8 cellular contexts compared by ENCODE assay signal in the genomic region with DNA sequence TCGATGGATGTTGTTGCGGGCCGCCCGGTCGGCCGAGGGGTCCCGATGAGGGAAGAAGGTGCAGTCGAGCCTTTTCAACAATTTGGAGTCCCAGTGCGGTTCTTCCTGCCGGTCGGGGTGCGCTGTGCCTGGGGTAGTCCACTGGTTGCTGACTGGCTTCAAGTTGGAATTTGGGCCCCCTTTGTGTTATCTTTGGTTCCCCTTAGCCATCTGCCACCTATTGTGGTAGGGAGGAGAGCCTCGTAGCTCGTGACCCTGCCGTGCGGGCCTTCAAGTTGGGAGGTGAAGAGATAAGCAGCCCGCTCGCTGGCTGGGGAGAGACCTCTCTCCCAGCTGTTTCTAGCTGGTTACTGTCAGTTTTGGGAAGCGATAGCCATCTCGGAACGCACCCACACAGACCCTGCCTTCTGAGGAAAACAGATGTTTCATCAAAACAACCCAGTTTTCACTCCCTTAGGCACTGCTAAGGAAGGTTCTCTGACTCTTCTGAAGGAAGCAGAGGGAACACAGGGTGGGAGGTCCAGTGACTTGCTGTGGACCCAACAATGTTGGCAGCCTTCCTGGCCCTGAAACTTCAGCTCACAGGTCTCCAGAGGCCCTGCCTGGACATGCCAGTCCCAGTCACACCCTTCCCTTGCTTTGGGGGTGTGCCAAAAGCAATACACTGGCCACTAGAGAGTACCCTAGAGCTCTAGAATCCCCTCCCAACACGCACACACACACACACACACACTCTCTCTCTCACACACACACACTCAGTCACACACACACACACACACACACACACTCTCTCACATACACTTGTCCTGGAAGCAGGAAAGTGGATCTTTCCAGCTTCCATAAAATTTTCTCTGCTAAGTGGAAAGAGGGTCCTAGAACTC. TPM values are rescaled to one million over a fixed set of nuclear protein-coding genes. Genes with fewer than 3 reads are reported as not detected.
DNase-seq lines count a peak whose midpoint lies in the region; ATAC-seq, FAIRE-seq and TF ChIP-seq lines count a peak whose summit lies in the region.

No MANE protein-coding gene starts in this region.

- intact Hi-C loops in Caco-2 (cut with micrococcal nuclease; ENCODE audit: unreplicated experiment) (no loop called here), K562 (cut with micrococcal nuclease) (loop anchor here (1.0 kb wide), 1 partner anchor 21 kb away; no protein-coding TSS in a partner anchor), psoas muscle (cut with DNase I) (loop anchor here in 1 of 2 donors (1.0 kb wide), 1 partner anchor 16 kb away; no protein-coding TSS in a partner anchor)

- 2% methylated on average over 22 of the region's 22 CpGs for WGBS in K562 (ENCODE audit: insufficient coverage, low coverage, missing lambda C conversion rate)
- WGBS in psoas muscle, 3 donors: 0 to 1% (median 0%) methylated on average over 22 of the region's 22 CpGs

- H3K36me3 Mint-ChIP-seq in Caco-2 (ENCODE audit: insufficient read depth, unreplicated experiment): peaks cover 18% of the 10 kb centered on the region

- peaks cover 1% of the 10 kb centered on the region for H3K9me1 ChIP-seq in K562 (ENCODE audit: control insufficient read depth, insufficient read depth, low read length)

- H3K4me3 ChIP-seq in Caco-2 (ENCODE audit: low read depth, low read length) (peak overlapping the region; percentile 70), RWPE2 (ENCODE audit: severe bottlenecking) (peak overlapping the region; percentile 83), K562 (peak overlapping the region; percentile 69), psoas muscle (peak overlapping the region; percentile 93)

- H3K27me3 ChIP-seq in Caco-2 (replicated peaks; ENCODE audit: control insufficient read depth, insufficient read depth, low read length): no peaks in the 10 kb centered on the region
- no peaks in the 10 kb centered on the region for H3K27me3 ChIP-seq in RWPE2 (ENCODE audit: insufficient read depth, poor library complexity, severe bottlenecking)
- no peaks in the 10 kb centered on the region for H3K27me3 ChIP-seq in K562 (ENCODE audit: control insufficient read depth in 2 of 2, insufficient read depth in 2 of 2, low read length in 2 of 2)
- no peaks in the 10 kb centered on the region for H3K27me3 ChIP-seq in psoas muscle (ENCODE audit: insufficient read depth in 3 of 3, low read length in 2 of 3)

- H4K20me1 ChIP-seq in K562 (replicated peaks; ENCODE audit: control insufficient read depth, insufficient read depth, low read length): peaks cover 32% of the 10 kb centered on the region

- no peak overlapping the region for H3K27ac Mint-ChIP-seq in Caco-2 (ENCODE audit: unreplicated experiment)

- FAIRE-seq in K562 (lab: Jason Lieb, UNC): peak; percentile 78

- no peaks in the 10 kb centered on the region for H3K9me3 Mint-ChIP-seq in Caco-2 (ENCODE audit: unreplicated experiment)

- H3K9me3 ChIP-seq in Caco-2 (no peaks in the 10 kb centered on the region), RWPE2 (ENCODE audit: severe bottlenecking) (no peaks in the 10 kb centered on the region), K562 (replicated peaks; ENCODE audit: control insufficient read depth, insufficient read depth, low read depth, low read length) (no peaks in the 10 kb centered on the region), psoas muscle (no peaks in the 10 kb centered on the region)

- H3K4me1 ChIP-seq in Caco-2 (peaks cover 25% of the 10 kb centered on the region), RWPE2 (ENCODE audit: insufficient read depth, poor library complexity, severe bottlenecking) (peaks cover 20% of the 10 kb centered on the region), K562 (replicated peaks in 1 of 2; ENCODE audit: control insufficient read depth in 2 of 2, insufficient read depth in 2 of 2, low read length in 2 of 2) (peaks cover 53 to 64% of the 10 kb centered on the region in 2 experiments), psoas muscle (peaks cover 27% of the 10 kb centered on the region)

- no peak for TF ChIP-seq POLR2A in K562 (conservative IDR thresholded peaks at IDR 0.05)

- peak overlapping the region; percentile 85 for H2AFZ ChIP-seq in K562 (ENCODE audit: low read depth, low read length)

- no peak for TF ChIP-seq CTCF in Caco-2 (IDR thresholded peaks at IDR 0.05; ENCODE audit: insufficient read depth in 1 of 2, low read depth in 1 of 2, low read length in 1 of 2, severe bottlenecking in 1 of 2, unreplicated experiment in 1 of 2)
- peak; percentile 56 for TF ChIP-seq CTCF in RWPE2 (IDR thresholded peaks at IDR 0.05; ENCODE audit: poor library complexity, severe bottlenecking)
- TF ChIP-seq CTCF in K562 (IDR thresholded peaks at IDR 0.05 in 2 of 3, conservative IDR thresholded peaks at IDR 0.05 in 1 of 3; ENCODE audit: insufficient read depth in 2 of 3, low read depth in 1 of 3, low read length in 3 of 3): peak; percentile 25 to 42 (median 27); a peak in 4 of 6 replicates
- TF ChIP-seq CTCF in psoas muscle (IDR thresholded peaks at IDR 0.05): no peak

- peak; percentile 81 for TF ChIP-seq EP300 in K562 (IDR thresholded peaks at IDR 0.05; ENCODE audit: low read length)

- DNase-seq in Caco-2 (peak in 1 of 2 experiments; percentile 42), HS-5 (ENCODE audit: low read depth) (peak; percentile 19), RWPE2 (ENCODE audit: low spot score) (peak; percentile 94), K562 (ENCODE audit: extremely low read depth in 1 of 4, low spot score in 3 of 4) (peak; percentile 86 to 94 (median 90)), hippocampal formation (lab: John Stamatoyannopoulos, UW) (peak; percentile 63 to 69), psoas muscle (peak; percentile 85 to 94)

- H3K4me2 ChIP-seq in K562 (ENCODE audit: insufficient read depth, low read length): peak overlapping the region; percentile 84

- no peaks in the 10 kb centered on the region for H3K27me3 Mint-ChIP-seq in Caco-2 (ENCODE audit: insufficient read depth, unreplicated experiment)

- peak; percentile 65 for ATAC-seq in RWPE2 (ENCODE audit: low read depth)
- peak; percentile 66 for ATAC-seq in K562
- ATAC-seq in psoas muscle: peak; percentile 49 to 68 (median 64)
- no peak for ATAC-seq in GM21526 (IDR thresholded peaks at IDR 0.05; ENCODE audit: low FRiP score, unreplicated experiment)
- ATAC-seq in GM19395 (IDR thresholded peaks at IDR 0.05; ENCODE audit: unreplicated experiment): no peak

- H3K27ac ChIP-seq in RWPE2 (ENCODE audit: poor library complexity, severe bottlenecking) (peak overlapping the region; percentile 72), K562 (ENCODE audit: extremely low read depth, low read depth, low read length) (peak overlapping the region; percentile 87), psoas muscle (peak overlapping the region; percentile 98)

- peaks cover 9% of the 10 kb centered on the region for H3K36me3 ChIP-seq in Caco-2 (ENCODE audit: control insufficient read depth, insufficient read depth, low read length)
- H3K36me3 ChIP-seq in RWPE2 (ENCODE audit: low read depth): peaks cover 21% of the 10 kb centered on the region
- H3K36me3 ChIP-seq in K562 (ENCODE audit: control insufficient read depth, insufficient read depth, low read length): peaks cover 11% of the 10 kb centered on the region
- H3K36me3 ChIP-seq in psoas muscle (ENCODE audit: insufficient read depth in 1 of 2, low read depth in 1 of 2): peaks cover 0 to 29% of the 10 kb centered on the region in 2 donors

- H3K4me1 Mint-ChIP-seq in Caco-2 (ENCODE audit: low read depth, unreplicated experiment): peaks cover 27% of the 10 kb centered on the region

- TF ChIP-seq RAD21 in K562 (CRISPR knock-in tag; conservative IDR thresholded peaks at IDR 0.05 in 1 of 2, IDR thresholded peaks at IDR 0.05 in 1 of 2): peak; percentile 19 to 44; a peak in 3 of 4 replicates

- H3K79me2 ChIP-seq in K562 (ENCODE audit: control insufficient read depth, insufficient read depth, low read length): peaks cover 26% of the 10 kb centered on the region; the same call in 2 of the 3 replicates

- H3K4me3 Mint-ChIP-seq in Caco-2 (ENCODE audit: unreplicated experiment): peak overlapping the region; percentile 65

- POLR2A ChIA-PET in Caco-2 (lab: Charles Lee) (interaction anchor here (0.9 to 2.5 kb wide), 4 partner anchors 10 to 21 kb away, joined by 3 to 57 read pairs (median 5); no protein-coding TSS in a partner anchor), K562 (lab: Yijun Ruan, JAX) (interaction anchor here (0.5 to 9.3 kb wide), 15 partner anchors 10 to 1188 kb away, joined by 3 to 117 read pairs (median 5); no protein-coding TSS in a partner anchor)

- H3K9ac ChIP-seq in K562 (ENCODE audit: insufficient read depth in 1 of 2, low read depth in 2 of 2, low read length in 2 of 2): peak overlapping the region; percentile 84 to 93

- BruUV-seq in Caco-2 (replicated peaks; lab: Mats Ljungman, UMichigan) (TSS peak; percentile 24), K562 (replicated peaks; lab: Mats Ljungman, UMichigan) (TSS peak; percentile 45)

- in situ Hi-C loops in K562 (cut with MboI): no loop called here

- CTCF ChIA-PET in Caco-2 (lab: Charles Lee): interaction anchor here (0.8 to 2.4 kb wide), 3 partner anchors 21 to 35 kb away, joined by 3 to 19 read pairs (median 3); no protein-coding TSS in a partner anchor
- CTCF ChIA-PET in K562 (lab: Yijun Ruan, JAX; ENCODE audit: low intra/inter-chr PET ratio): interaction anchor here (0.7 kb wide), 1 partner anchor 32 kb away, joined by 3 read pairs; no protein-coding TSS in a partner anchor

RNA-seq across cellular contexts. Expression of a gene that starts 1.0 kb away (rescaled TPM):
- total RNA-seq in Caco-2 (2022) (21.2 and 21.6 TPM in 2 replicates), K562 (2014; rRNA removed) (8.7 and 11.3 TPM in 2 replicates), K562 (2014; rRNA removed; fragmentation: Illumina TruSeq; extraction: Trizol) (5.8 and 7.2 TPM in 2 replicates), K562 (2015; rRNA removed; fragmentation: Illumina TruSeq; extraction: Trizol) (2.6 and 2.9 TPM in 2 replicates), K562 (2021) (9.6 and 11.5 TPM in 2 replicates), psoas muscle (100 to 1,000 TPM in 3 of 4 donors, 10 to 100 TPM in 1; 83.0 to 360 (median 224) TPM)
- 20.8 and 48.4 TPM in 2 replicates for total RNA-seq in K562 (2011; cell fraction: chromatin; rRNA removed; ENCODE audit: low replicate concordance)
- total RNA-seq in K562 (2011; cell fraction: nucleolus; rRNA removed): 32.6 and 48.7 TPM in 2 replicates
- 41.1 and 65.7 TPM in 2 replicates for total RNA-seq in K562 (2011; cell fraction: nucleoplasm; rRNA removed)
- polyA plus RNA-seq in K562 (2011; rRNA removed) (29.7 and 41.9 TPM in 2 replicates), K562 (2014; fragmentation: Illumina TruSeq; extraction: Trizol) (9.4 and 12.2 TPM in 2 replicates), K562 (2014; fragmentation: Nextera tagmentation; extraction: Ambion mirVana) (1 to 10 TPM; 2.3 to 3.8 TPM), K562 (2014; rRNA removed) (10.1 and 12.7 TPM in 2 replicates), psoas muscle (100 to 1,000 TPM in 1 of 3 donors, 10 to 100 TPM in 2; 17.6 to 119 (median 60.4) TPM)
- polyA plus RNA-seq in K562 (2011; cell fraction: cytosol; rRNA removed): 33.8 and 79.9 TPM in 2 replicates
- polyA plus RNA-seq in K562 (2011; cell fraction: nucleus; rRNA removed): 25.8 and 51.6 TPM in 2 replicates
- polyA plus RNA-seq in K562 (2012): 6.2 and 11.0 TPM in 2 replicates
- 18.7 and 24.3 TPM in 2 replicates for polyA minus RNA-seq in K562 (2011; rRNA and poly(A)+ RNA removed)
- 12.4 and 25.9 TPM in 2 replicates for polyA minus RNA-seq in K562 (2011; cell fraction: cytosol; rRNA and poly(A)+ RNA removed)
- polyA minus RNA-seq in K562 (2011; cell fraction: nucleus; rRNA and poly(A)+ RNA removed): 23.1 and 23.3 TPM in 2 replicates

RNA-seq across cellular contexts. Expression of a gene that starts 44.6 kb away (rescaled TPM):
- total RNA-seq in Caco-2 (2022) (32.6 and 36.3 TPM in 2 replicates), K562 (2014; rRNA removed) (not detected in 2 replicates), K562 (2014; rRNA removed; fragmentation: Illumina TruSeq; extraction: Trizol) (not detected in 2 replicates), K562 (2015; rRNA removed; fragmentation: Illumina TruSeq; extraction: Trizol) (not detected in 2 replicates), K562 (2021) (0.13 and 0.20 TPM in 2 replicates), psoas muscle (1 to 10 TPM; 3.6 to 9.6 (median 5.8) TPM)
- total RNA-seq in K562 (2011; cell fraction: chromatin; rRNA removed; ENCODE audit: low replicate concordance): not detected in 2 replicates
- not detected in 2 replicates for total RNA-seq in K562 (2011; cell fraction: nucleolus; rRNA removed)
- total RNA-seq in K562 (2011; cell fraction: nucleoplasm; rRNA removed): not detected in 2 replicates
- polyA plus RNA-seq in K562 (2011; rRNA removed) (0.03 TPM in 1 of 2 replicates, not detected in the other), K562 (2014; fragmentation: Illumina TruSeq; extraction: Trizol) (not detected in 2 replicates), K562 (2014; fragmentation: Nextera tagmentation; extraction: Ambion mirVana) (under 1 TPM in 1 of 2 experiments, not detected in 1; 0.03 TPM), K562 (2014; rRNA removed) (not detected in 2 replicates), psoas muscle (1 to 10 TPM; 3.0 to 4.6 (median 3.8) TPM)
- polyA plus RNA-seq in K562 (2011; cell fraction: cytosol; rRNA removed): 0.01 and 0.04 TPM in 2 replicates
- polyA plus RNA-seq in K562 (2011; cell fraction: nucleus; rRNA removed): not detected in 2 replicates
- polyA plus RNA-seq in K562 (2012): 0.30 TPM in 1 of 2 replicates, not detected in the other
- polyA minus RNA-seq in K562 (2011; rRNA and poly(A)+ RNA removed): not detected in 2 replicates
- polyA minus RNA-seq in K562 (2011; cell fraction: cytosol; rRNA and poly(A)+ RNA removed): not detected in 2 replicates
- not detected in 2 replicates for polyA minus RNA-seq in K562 (2011; cell fraction: nucleus; rRNA and poly(A)+ RNA removed)

Comparison
In these comparisons a context has a peak if more than half of its experiments do, and no peak if none do; other contexts are left out.
1. CTCF ChIP-seq: peak in RWPE2 (single experiment) and K562 (3 of 3); none in Caco-2 (0 of 2) and psoas muscle (single experiment).
2. ATAC-seq: peak in RWPE2 (single experiment), K562 (single experiment) and psoas muscle (4 of 4); none in GM21526 (single experiment) and GM19395 (single experiment).
3. Peak in every context shown above with its lines, with median percentiles within 50 percentile points of each other: H3K4me3 ChIP-seq and H3K27ac ChIP-seq.